Comparison of ENCODE assay signal across 9 cellular contexts in genomic region chr10:86693721-86694369, GRCh38. TPM values are rescaled to one million over a fixed set of nuclear protein-coding genes. Genes with fewer than 3 reads are reported as not detected.
A peak's percentile ranks its signal among the peaks of the same experiment; 100 is the strongest.
DNase-seq lines count a peak whose midpoint lies in the region; ATAC-seq, FAIRE-seq and TF ChIP-seq lines count a peak whose summit lies in the region.
"Had no signal": no experiment of that assay in that cellular context is flagged by ENCODE, and none has a peak within 500 bp of the region (broad histone marks: within the 10 kb centered on the region; RNA-seq: fewer than 3 reads in every experiment).

No MANE protein-coding gene starts in this region.

- no peak overlapping the region for H3K27ac Mint-ChIP-seq in neural progenitor cell

- BruUV-seq in endothelial cell of umbilical vein (replicated peaks; lab: Mats Ljungman, UMichigan): no TSS peak

- peaks cover 19% of the 10 kb centered on the region for H3K4me1 Mint-ChIP-seq in neural progenitor cell

- H3K4me2 ChIP-seq in KMS-11 (no peak overlapping the region), endothelial cell of umbilical vein (ENCODE audit: insufficient read depth, low read length) (no peak overlapping the region), neural progenitor cell (peak overlapping the region; percentile 1)

- intact Hi-C loops in endothelial cell of umbilical vein (cut with micrococcal nuclease): loop anchor here (1.0 kb wide), 1 partner anchor 205 kb away; no protein-coding TSS in a partner anchor

- H3K27me3 ChIP-seq in KMS-11 (ENCODE audit: insufficient read depth, low read depth) (no peaks in the 10 kb centered on the region), endothelial cell of umbilical vein (ENCODE audit: control insufficient read depth in 2 of 2, insufficient read depth in 2 of 2, low read length in 2 of 2) (peaks cover 52 to 53% of the 10 kb centered on the region in 2 experiments), neural progenitor cell (no peaks in the 10 kb centered on the region)

- no peak for ATAC-seq in GM18502 (IDR thresholded peaks at IDR 0.05; ENCODE audit: poor library complexity, unreplicated experiment)

- H3K36me3 ChIP-seq in KMS-11 (ENCODE audit: insufficient read depth) (no peaks in the 10 kb centered on the region), endothelial cell of umbilical vein (ENCODE audit: control insufficient read depth in 2 of 2, extremely low read depth in 1 of 2, insufficient read depth in 2 of 2, low read length in 2 of 2) (no peaks in the 10 kb centered on the region), neural progenitor cell (no peaks in the 10 kb centered on the region)

- H4K20me1 ChIP-seq in KMS-11 (ENCODE audit: insufficient read depth) (no peaks in the 10 kb centered on the region), endothelial cell of umbilical vein (replicated peaks; ENCODE audit: control insufficient read depth, extremely low read depth, insufficient read depth, low read length) (no peaks in the 10 kb centered on the region), neural progenitor cell (ENCODE audit: low read depth) (no peaks in the 10 kb centered on the region)

- no peak overlapping the region for H3K9ac ChIP-seq in KMS-11
- no peak overlapping the region for H3K9ac ChIP-seq in endothelial cell of umbilical vein (replicated peaks; ENCODE audit: extremely low read depth, insufficient read depth, low read length)
- no peak overlapping the region for H3K9ac ChIP-seq in neural progenitor cell

- dilution Hi-C loops in endothelial cell of umbilical vein (cut with MboI; ENCODE audit: extremely low pct_ligation_motif_present, low sequenced_read_pairs): no loop called here

- CTCF ChIA-PET in endothelial cell of umbilical vein (lab: Charles Lee): interaction anchor here (0.8 to 4.6 kb wide), 22 partner anchors 9 to 275 kb away, joined by 3 to 129 read pairs (median 4); partner anchors contain the start of genes ADIRF, BMPR1A and SNCG

- H3K9me3 Mint-ChIP-seq in neural progenitor cell: no peaks in the 10 kb centered on the region

- TF ChIP-seq CTCF in KMS-11 (conservative IDR thresholded peaks at IDR 0.05; ENCODE audit: low read depth, low read length) (peak; percentile 63), endothelial cell of umbilical vein (IDR thresholded peaks at IDR 0.05; ENCODE audit: extremely low read depth in 1 of 2, insufficient read depth in 1 of 2, low read depth in 1 of 2, low read length in 2 of 2) (peak; percentile 70 to 77), neural progenitor cell (IDR thresholded peaks at IDR 0.05) (peak; percentile 66)

- no peaks in the 10 kb centered on the region for H3K9me1 ChIP-seq in endothelial cell of umbilical vein (replicated peaks; ENCODE audit: control insufficient read depth, extremely low read depth, insufficient read depth, low read length)

- no peaks in the 10 kb centered on the region for H3K36me3 Mint-ChIP-seq in neural progenitor cell

- H3K4me3 ChIP-seq in KMS-11 (IDR thresholded peaks at IDR 0.05; ENCODE audit: insufficient read depth, low read depth, low read length) (no peak overlapping the region), endothelial cell of umbilical vein (replicated peaks in 1 of 3; ENCODE audit: insufficient read depth in 1 of 3, low read depth in 1 of 3, low read length in 3 of 3) (no peak overlapping the region), neural progenitor cell (no peak overlapping the region)

- H3K4me1 ChIP-seq in KMS-11 (ENCODE audit: low read depth, poor library complexity, severe bottlenecking) (no peaks in the 10 kb centered on the region), endothelial cell of umbilical vein (ENCODE audit: control insufficient read depth, extremely low read depth, insufficient read depth, low read length) (no peaks in the 10 kb centered on the region), neural progenitor cell (peaks cover 6% of the 10 kb centered on the region)

- H3K27ac ChIP-seq in KMS-11 (no peak overlapping the region), endothelial cell of umbilical vein (ENCODE audit: insufficient read depth, low read depth, low read length) (no peak overlapping the region), neural progenitor cell (no peak overlapping the region)

- DNase-seq in ELR (ENCODE audit: low read depth) (peak; percentile 69), endothelial cell of umbilical vein (ENCODE audit: low read depth, low spot score) (peak; percentile 41), neural progenitor cell (ENCODE audit: low spot score) (peak; percentile 72), mesenteric fat pad (ENCODE audit: low spot score) (no peak), GOT3 (lab: John Stamatoyannopoulos, UW) (no peak)
- peak; percentile 60 for DNase-seq in activated CD4-positive, alpha-beta T cell treated with anti-CD3 and anti-CD28 coated beads for 48 hours

- no peak for TF ChIP-seq POLR2A in endothelial cell of umbilical vein (IDR thresholded peaks at IDR 0.05; ENCODE audit: low read depth, low read length)

- H3K9me3 ChIP-seq in endothelial cell of umbilical vein (replicated peaks; ENCODE audit: control insufficient read depth, insufficient read depth, low read length): no peaks in the 10 kb centered on the region
- no peaks in the 10 kb centered on the region for H3K9me3 ChIP-seq in neural progenitor cell (ENCODE audit: low read depth)

- FAIRE-seq in endothelial cell of umbilical vein (lab: Jason Lieb, UNC): peak; percentile 71

- POLR2A ChIA-PET in endothelial cell of umbilical vein (lab: Charles Lee): interaction anchor here (0.5 kb wide), 1 partner anchor 183 kb away, joined by 4 read pairs; no protein-coding TSS in a partner anchor

- peaks cover 3% of the 10 kb centered on the region for H3F3A ChIP-seq in neural progenitor cell (ENCODE audit: low read depth)

- no peaks in the 10 kb centered on the region for H3K79me2 ChIP-seq in KMS-11 (ENCODE audit: insufficient read depth, low read depth)
- no peaks in the 10 kb centered on the region for H3K79me2 ChIP-seq in endothelial cell of umbilical vein (ENCODE audit: control insufficient read depth, insufficient read depth, low read length)
- H3K79me2 ChIP-seq in neural progenitor cell (ENCODE audit: low read depth): no peaks in the 10 kb centered on the region

- no peak overlapping the region for H3K4me3 Mint-ChIP-seq in neural progenitor cell

- H2AFZ ChIP-seq in KMS-11 (ENCODE audit: low read depth) (no peak overlapping the region), endothelial cell of umbilical vein (ENCODE audit: low read depth, low read length) (no peak overlapping the region), neural progenitor cell (replicated peaks) (peak overlapping the region; percentile 0)

- H3K27me3 Mint-ChIP-seq in neural progenitor cell (ENCODE audit: insufficient read depth, low read depth): peaks cover 5% of the 10 kb centered on the region

TF ChIP-seq in endothelial cell of umbilical vein, 7 proteins besides CTCF, POLR2A, EP300 and RAD21:
- TF ChIP-seq FOS (IDR thresholded peaks at IDR 0.05; ENCODE audit: borderline replicate concordance, insufficient read depth, low read length) (no peak), MAX (IDR thresholded peaks at IDR 0.05; ENCODE audit: insufficient read depth, insufficient read length) (no peak), GATA2 (IDR thresholded peaks at IDR 0.05; ENCODE audit: insufficient read depth, insufficient read length, low read depth, low read length) (no peak), JUN (IDR thresholded peaks at IDR 0.05; ENCODE audit: borderline replicate concordance, insufficient read depth, insufficient read length, low read depth) (no peak)

RNA-seq across cellular contexts. Expression of gene LDB3, which starts 25.5 kb away (rescaled TPM):
- not detected in 2 replicates for total RNA-seq in endothelial cell of umbilical vein
- not detected in 2 replicates for polyA plus RNA-seq in endothelial cell of umbilical vein
- not detected in 2 replicates for polyA plus RNA-seq in endothelial cell of umbilical vein (2011; cell fraction: cytosol; rRNA removed)
- not detected in 2 replicates for polyA plus RNA-seq in endothelial cell of umbilical vein (2011; cell fraction: nucleus; rRNA removed)
- not detected in 2 replicates for polyA plus RNA-seq in endothelial cell of umbilical vein (2012)
- polyA minus RNA-seq in endothelial cell of umbilical vein: not detected in 2 replicates
- 0.41 TPM for polyA minus RNA-seq in endothelial cell of umbilical vein (2011; cell fraction: cytosol; rRNA and poly(A)+ RNA removed)
- not detected in 2 replicates for polyA minus RNA-seq in endothelial cell of umbilical vein (2011; cell fraction: nucleus; rRNA and poly(A)+ RNA removed)
- total RNA-seq in neural progenitor cell (ENCODE audit: low replicate concordance): 0.03 TPM in 1 of 2 replicates, not detected in the other
- total RNA-seq in mesenteric fat pad: 1.3 TPM
- total RNA-seq: T-helper 1 cell treated with Interleukin-12 subunit alpha and Interleukin-12 subunit beta and Interleukin-4 antibody, amounts not matched to agents 30 ng/mL and 1 ng/mL, for 36 hours had no signal

RNA-seq across cellular contexts. Expression of gene OPN4, which starts 39.5 kb away (rescaled TPM):
- total RNA-seq in endothelial cell of umbilical vein (not detected in 2 replicates), neural progenitor cell (ENCODE audit: low replicate concordance) (not detected in 2 replicates), mesenteric fat pad (not detected)
- not detected in 2 replicates for polyA plus RNA-seq in endothelial cell of umbilical vein
- polyA plus RNA-seq in endothelial cell of umbilical vein (2011; cell fraction: cytosol; rRNA removed): not detected in 2 replicates
- polyA plus RNA-seq in endothelial cell of umbilical vein (2011; cell fraction: nucleus; rRNA removed): not detected in 2 replicates
- polyA plus RNA-seq in endothelial cell of umbilical vein (2012): not detected in 2 replicates
- not detected in 2 replicates for polyA minus RNA-seq in endothelial cell of umbilical vein
- polyA minus RNA-seq in endothelial cell of umbilical vein (2011; cell fraction: cytosol; rRNA and poly(A)+ RNA removed): not detected
- polyA minus RNA-seq in endothelial cell of umbilical vein (2011; cell fraction: nucleus; rRNA and poly(A)+ RNA removed): not detected in 2 replicates
- total RNA-seq: T-helper 1 cell treated with Interleukin-12 subunit alpha and Interleukin-12 subunit beta and Interleukin-4 antibody, amounts not matched to agents 30 ng/mL and 1 ng/mL, for 36 hours had no signal

Comparison
In these comparisons a context has a peak if more than half of its experiments do, and no peak if none do; other contexts are left out.
1. DNase-seq: peak in ELR (single experiment), activated CD4-positive, alpha-beta T cell treated with anti-CD3 and anti-CD28 coated beads for 48 hours (single experiment), endothelial cell of umbilical vein (single experiment) and neural progenitor cell (single experiment); none in mesenteric fat pad (single experiment) and GOT3 (single experiment).
2. Peak in every context shown above with its lines, with median percentiles within 50 percentile points of each other: CTCF ChIP-seq.